ENCODE assay signal across 1 cellular context in the genomic region with DNA sequence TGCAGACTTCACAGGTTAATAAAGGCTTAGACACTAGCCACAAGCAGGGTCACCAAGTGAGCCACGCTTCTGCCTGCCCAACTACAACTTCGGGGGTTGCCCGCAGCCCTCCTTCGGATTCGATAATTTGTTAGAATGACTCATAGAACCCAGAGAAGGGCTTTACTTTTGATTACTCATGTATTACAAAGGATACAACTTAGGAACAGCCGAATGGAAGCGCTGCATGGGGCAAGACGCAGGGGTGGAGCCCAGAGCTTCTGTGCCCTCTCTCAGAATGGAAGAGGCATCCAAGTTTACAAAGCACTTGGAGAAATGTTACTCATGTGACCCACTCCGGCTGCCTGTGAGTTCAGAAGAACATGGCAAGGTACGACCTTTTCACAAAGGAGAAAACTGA.
TF ChIP-seq lines count a peak whose summit lies in the region.

No MANE protein-coding gene starts in this region.

TF ChIP-seq in HCT116, 20 proteins besides CTCF, POLR2A, EP300 and RAD21 (continued from another document):
- TF ChIP-seq REST (IDR thresholded peaks at IDR 0.05; ENCODE audit: low read depth) = no peak
- TF ChIP-seq, protein P1, sequence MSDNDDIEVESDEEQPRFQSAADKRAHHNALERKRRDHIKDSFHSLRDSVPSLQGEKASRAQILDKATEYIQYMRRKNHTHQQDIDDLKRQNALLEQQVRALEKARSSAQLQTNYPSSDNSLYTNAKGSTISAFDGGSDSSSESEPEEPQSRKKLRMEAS (IDR thresholded peaks at IDR 0.05) = no peak
- no peak for TF ChIP-seq ELF1 (IDR thresholded peaks at IDR 0.05; ENCODE audit: borderline replicate concordance, low read depth)
